2 cellular contexts compared by ENCODE assay signal in genomic region chrX:71666240-71667223, GRCh38.
TF ChIP-seq lines count a peak whose summit lies in the region.

No MANE protein-coding gene starts in this region.

TF ChIP-seq in GM23338, 12 proteins besides CTCF, POLR2A, EP300 and RAD21 (continued from another document):
- TF ChIP-seq REST (IDR thresholded peaks at IDR 0.05; ENCODE audit: unreplicated experiment) (no peak), ETS1 (IDR thresholded peaks at IDR 0.05) (no peak), POLR2AphosphoS5 (IDR thresholded peaks at IDR 0.05; ENCODE audit: low read depth) (no peak), ZNF462 (CRISPR knock-in tag; IDR thresholded peaks at IDR 0.05) (no peak), ZNF331 (CRISPR knock-in tag; IDR thresholded peaks at IDR 0.05; ENCODE audit: low read depth) (no peak), JUNB (IDR thresholded peaks at IDR 0.05; ENCODE audit: unreplicated experiment) (no peak), NANOG (IDR thresholded peaks at IDR 0.05; ENCODE audit: borderline replicate concordance) (no peak), EZH2phosphoT487 (IDR thresholded peaks at IDR 0.05; ENCODE audit: unreplicated experiment) (no peak), CREB1 (CRISPR knock-in tag; IDR thresholded peaks at IDR 0.05; ENCODE audit: low read depth) (no peak), STAT1 (IDR thresholded peaks at IDR 0.05; ENCODE audit: unreplicated experiment) (no peak), ZNF114 (CRISPR knock-in tag; IDR thresholded peaks at IDR 0.05) (no peak)
TF ChIP-seq in GM23338: peak in this region for 0.

TF ChIP-seq in K562, 482 proteins besides CTCF, POLR2A, EP300 and RAD21 (continues in another document):
- TF ChIP-seq CTCFL (IDR thresholded peaks at IDR 0.05; ENCODE audit: borderline replicate concordance, insufficient read depth, low read depth, low read length, poor library complexity, severe bottlenecking) = no peak
- TF ChIP-seq ZNF780A (CRISPR knock-in tag; IDR thresholded peaks at IDR 0.05) = no peak
- TF ChIP-seq MGA (IDR thresholded peaks at IDR 0.05) = peak; percentile 79
- TF ChIP-seq RBFOX2 (IDR thresholded peaks at IDR 0.05; ENCODE audit: low read depth, low read length) = peak; percentile 35
- TF ChIP-seq USF1 (CRISPR knock-in tag; IDR thresholded peaks at IDR 0.05) = no peak
- no peak for TF ChIP-seq NFE2 (IDR thresholded peaks at IDR 0.05; ENCODE audit: low read depth)
- TF ChIP-seq SMAD2 (IDR thresholded peaks at IDR 0.05; ENCODE audit: low read depth, low read length) = no peak
- no peak for TF ChIP-seq TAF9B (IDR thresholded peaks at IDR 0.05; ENCODE audit: partially characterized antibody)
- TF ChIP-seq SMAD3 (CRISPR knock-in tag; conservative IDR thresholded peaks at IDR 0.05) = no peak
- no peak for TF ChIP-seq PCBP1 (IDR thresholded peaks at IDR 0.05; ENCODE audit: low read depth, low read length, poor library complexity, severe bottlenecking)
- no peak for TF ChIP-seq ZNF644 (tag; IDR thresholded peaks at IDR 0.05; ENCODE audit: low read depth)
- TF ChIP-seq FOXA3 (CRISPR knock-in tag; conservative IDR thresholded peaks at IDR 0.05 in 1 of 2, IDR thresholded peaks at IDR 0.05 in 1 of 2) = no peak
- TF ChIP-seq FOS (IDR thresholded peaks at IDR 0.05; ENCODE audit: extremely low read depth, insufficient read length) = peak; percentile 8
- no peak for TF ChIP-seq ZNF384 (IDR thresholded peaks at IDR 0.05; ENCODE audit: low read depth, low read length)
- TF ChIP-seq FOXM1 (IDR thresholded peaks at IDR 0.05; ENCODE audit: low read depth) = no peak
- no peak for TF ChIP-seq FOXM1 (CRISPR knock-in tag; IDR thresholded peaks at IDR 0.05; ENCODE audit: low read depth)
- TF ChIP-seq HINFP (tag; conservative IDR thresholded peaks at IDR 0.05; ENCODE audit: low read depth) = no peak
- TF ChIP-seq FOXO4 (CRISPR knock-in tag; IDR thresholded peaks at IDR 0.05) = no peak
- TF ChIP-seq HEY1 (CRISPR knock-in tag; IDR thresholded peaks at IDR 0.05; ENCODE audit: borderline replicate concordance) = no peak
- TF ChIP-seq RFX1 (IDR thresholded peaks at IDR 0.05) = no peak
- TF ChIP-seq PTTG1 (tag; IDR thresholded peaks at IDR 0.05; ENCODE audit: low read depth) = no peak
- TF ChIP-seq CBX5 (IDR thresholded peaks at IDR 0.05; ENCODE audit: borderline replicate concordance, low read depth) = no peak
- no peak for TF ChIP-seq ZMIZ1 (IDR thresholded peaks at IDR 0.05; ENCODE audit: low read depth in 2 of 2, low read length in 2 of 2)
- TF ChIP-seq EGR1 (conservative IDR thresholded peaks at IDR 0.05) = no peak
- no peak for TF ChIP-seq SP2 (IDR thresholded peaks at IDR 0.05; ENCODE audit: extremely low read depth, low read depth, low read length, poor library complexity, severe bottlenecking)
- no peak for TF ChIP-seq ETV5 (CRISPR knock-in tag; IDR thresholded peaks at IDR 0.05; ENCODE audit: low read depth)
